Comparison of ENCODE assay signal across 11 cellular contexts in the genomic region with DNA sequence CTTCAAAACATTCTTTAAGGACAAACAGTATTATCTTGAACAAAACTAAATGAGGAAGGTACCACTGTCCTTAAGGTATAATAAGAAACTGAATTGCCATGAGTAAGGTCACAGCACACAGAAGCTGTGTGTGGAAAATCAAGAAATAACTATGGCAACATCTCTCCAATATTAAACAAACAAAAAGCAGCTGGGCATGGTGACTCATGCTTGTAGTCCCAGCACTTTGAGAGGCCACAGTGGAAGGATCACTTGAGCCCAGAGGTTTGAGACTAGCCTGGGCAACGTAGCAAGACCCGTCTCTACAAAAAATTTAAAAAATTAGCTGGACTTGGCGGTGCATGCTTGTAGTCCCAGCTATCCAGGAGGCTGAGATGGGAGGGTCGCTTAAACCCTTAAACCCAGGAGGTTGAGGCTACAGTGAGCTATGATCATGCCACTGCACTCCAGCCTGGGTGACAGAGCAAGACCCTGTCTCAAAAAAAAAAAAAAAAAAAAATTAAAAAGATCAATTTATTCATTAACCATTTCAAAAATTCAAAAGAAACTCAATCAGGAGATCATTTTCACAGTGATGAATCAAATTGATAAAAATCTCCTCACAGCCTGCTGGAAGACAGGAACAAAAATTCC.
DNase-seq lines count a peak whose midpoint lies in the region; ATAC-seq and TF ChIP-seq lines count a peak whose summit lies in the region.
"Had no signal": no experiment of that assay in that cellular context is flagged by ENCODE, and none has a peak within 500 bp of the region (broad histone marks: within the 10 kb centered on the region; RNA-seq: fewer than 3 reads in every experiment).

No MANE protein-coding gene starts in this region.

- H3K4me1 ChIP-seq in urinary bladder (ENCODE audit: insufficient read depth): no peaks in the 10 kb centered on the region

- CTCF ChIA-PET in T-cell (lab: Charles Lee): no interaction called here

- H3K4me3 ChIP-seq in urinary bladder (ENCODE audit: low read depth, low read length): no peak overlapping the region

- no peak overlapping the region for H3K4me3 Mint-ChIP-seq in T-cell

- intact Hi-C loops in left ventricle myocardium superior (cut with micrococcal nuclease): no loop called here

- WGBS in urinary bladder: 55% methylated on average over 4 of the region's 4 CpGs

- H3K4me1 Mint-ChIP-seq in T-cell: no peaks in the 10 kb centered on the region

- peak; percentile 29 for DNase-seq in NOMO-1 treated with DMSO at 0.1 percent for 48 hours (lab: John Stamatoyannopoulos, UW; ENCODE audit: unreplicated experiment)
- no peak for DNase-seq in NOMO-1 (lab: John Stamatoyannopoulos, UW; ENCODE audit: unreplicated experiment in 2 of 2)
- no peak for DNase-seq in left ventricle myocardium superior
- no peak for DNase-seq in T-cell
- DNase-seq: cerebellar nuclear complex had no signal

- no peaks in the 10 kb centered on the region for H3K9me3 Mint-ChIP-seq in T-cell

- no peak for TF ChIP-seq CTCF in VCaP (conservative IDR thresholded peaks at IDR 0.05)

- H3K36me3 Mint-ChIP-seq in T-cell: no peaks in the 10 kb centered on the region

- POLR2A ChIA-PET in T-cell (lab: Charles Lee): interaction anchor here in 1 of 2 donors (0.6 kb wide), 1 partner anchor 740 kb away, joined by 11 read pairs; no protein-coding TSS in a partner anchor

- peaks cover 1 to 11% of the 10 kb centered on the region in 2 donors for H3K27me3 Mint-ChIP-seq in T-cell

- no peaks in the 10 kb centered on the region for H3K36me3 ChIP-seq in urinary bladder (ENCODE audit: insufficient read depth)
- H3K36me3 ChIP-seq: neutrophil had no signal

- H3K27ac ChIP-seq in VCaP: 0 out of 2 replicates have a peak overlapping the region, but pooled peaks have one; percentile 11
- H3K27ac ChIP-seq in urinary bladder (ENCODE audit: low read depth): peak overlapping the region; percentile 10
- H3K27ac ChIP-seq: C4-2B, neutrophil had no signal

- H3K27ac Mint-ChIP-seq in T-cell: no peak overlapping the region

- ATAC-seq in left ventricle myocardium superior (peak; percentile 66), T-cell (replicated peaks in 1 of 4) (no peak), GM18867 (IDR thresholded peaks at IDR 0.05; ENCODE audit: unreplicated experiment) (no peak), GM18858 (IDR thresholded peaks at IDR 0.05; ENCODE audit: unreplicated experiment) (no peak)
